ENCODE assay signal across 1 cellular context in the genomic region with DNA sequence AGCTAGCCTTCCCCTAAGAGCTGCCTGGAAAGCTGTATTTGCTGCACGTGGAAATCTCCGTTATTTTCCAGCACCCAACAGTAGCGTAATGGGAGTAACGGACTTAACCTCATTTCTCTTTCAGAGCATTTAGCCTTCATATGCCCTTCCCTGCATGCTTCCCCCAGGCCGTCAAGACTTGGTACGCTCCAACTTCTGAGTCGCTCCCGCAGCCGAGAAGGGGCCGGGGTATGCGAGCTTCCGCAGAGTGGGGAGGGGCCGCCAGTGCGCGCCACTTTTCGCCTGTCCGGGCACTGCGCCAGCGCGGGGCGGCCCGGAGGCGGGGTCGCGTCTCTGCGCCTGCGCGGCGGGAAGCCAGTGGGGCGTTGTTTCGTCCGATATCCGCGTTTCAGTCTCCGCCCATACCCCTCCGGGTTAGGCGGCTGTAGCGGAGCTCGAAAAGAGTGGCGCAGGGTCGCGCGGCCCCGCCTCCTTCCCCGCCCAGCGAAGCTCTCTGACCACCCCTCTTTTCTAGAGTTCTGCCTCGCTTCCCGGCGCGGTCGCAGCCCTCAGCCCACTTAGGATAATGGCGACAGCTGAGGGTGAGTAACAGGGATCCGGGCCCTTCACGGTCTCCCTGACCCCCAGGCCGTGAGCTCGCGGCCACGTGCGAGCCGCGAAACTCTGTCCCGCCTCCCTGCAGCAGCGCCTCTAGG.
TF ChIP-seq lines count a peak whose summit lies in the region.

A gene with protein sequence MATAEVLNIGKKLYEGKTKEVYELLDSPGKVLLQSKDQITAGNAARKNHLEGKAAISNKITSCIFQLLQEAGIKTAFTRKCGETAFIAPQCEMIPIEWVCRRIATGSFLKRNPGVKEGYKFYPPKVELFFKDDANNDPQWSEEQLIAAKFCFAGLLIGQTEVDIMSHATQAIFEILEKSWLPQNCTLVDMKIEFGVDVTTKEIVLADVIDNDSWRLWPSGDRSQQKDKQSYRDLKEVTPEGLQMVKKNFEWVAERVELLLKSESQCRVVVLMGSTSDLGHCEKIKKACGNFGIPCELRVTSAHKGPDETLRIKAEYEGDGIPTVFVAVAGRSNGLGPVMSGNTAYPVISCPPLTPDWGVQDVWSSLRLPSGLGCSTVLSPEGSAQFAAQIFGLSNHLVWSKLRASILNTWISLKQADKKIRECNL (plus strand): TSS at position 513 of the 695 bp plus-strand sequence. CDS start 53 bp downstream, at position 566.

TF ChIP-seq in WTC11, 78 proteins besides CTCF, POLR2A, EP300 and RAD21 (continued from another document and continues in another):
- TF ChIP-seq, protein P1, sequence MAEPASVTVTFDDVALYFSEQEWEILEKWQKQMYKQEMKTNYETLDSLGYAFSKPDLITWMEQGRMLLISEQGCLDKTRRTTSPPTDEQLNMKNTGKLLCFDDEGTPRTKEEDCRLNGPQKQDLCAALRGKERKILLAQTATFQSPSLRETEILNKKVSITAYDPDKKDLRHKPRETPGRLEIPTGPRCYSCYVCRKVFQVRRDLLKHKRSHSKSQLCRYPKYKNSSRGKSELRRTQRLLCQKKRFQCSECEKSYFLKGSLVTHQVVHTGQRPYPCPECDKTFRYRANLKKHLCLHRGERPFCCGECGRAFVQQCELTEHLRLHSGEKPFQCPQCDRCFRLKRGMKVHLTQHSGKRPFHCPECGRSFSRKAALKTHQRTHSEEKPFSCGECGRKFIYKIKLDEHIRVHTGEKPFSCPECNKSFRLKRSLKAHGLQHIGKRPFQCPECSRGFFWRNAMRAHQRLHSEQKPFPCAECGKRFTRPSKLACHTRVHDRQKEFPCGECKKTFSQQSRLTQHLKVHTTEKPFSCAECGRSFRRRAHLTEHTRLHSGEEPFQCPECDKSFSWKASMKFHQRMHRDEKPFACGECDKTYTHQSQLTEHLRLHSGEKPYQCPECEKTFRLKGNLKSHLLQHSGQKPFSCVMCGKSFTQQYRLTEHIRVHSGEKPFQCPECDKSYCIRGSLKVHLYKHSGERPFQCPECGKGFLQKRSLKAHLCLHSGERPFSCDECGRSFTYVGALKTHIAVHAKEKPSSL (CRISPR knock-in tag; conservative IDR thresholded peaks at IDR 0.05) = no peak
- no peak for TF ChIP-seq RORB (CRISPR knock-in tag; IDR thresholded peaks at IDR 0.05)
- TF ChIP-seq, protein P2, sequence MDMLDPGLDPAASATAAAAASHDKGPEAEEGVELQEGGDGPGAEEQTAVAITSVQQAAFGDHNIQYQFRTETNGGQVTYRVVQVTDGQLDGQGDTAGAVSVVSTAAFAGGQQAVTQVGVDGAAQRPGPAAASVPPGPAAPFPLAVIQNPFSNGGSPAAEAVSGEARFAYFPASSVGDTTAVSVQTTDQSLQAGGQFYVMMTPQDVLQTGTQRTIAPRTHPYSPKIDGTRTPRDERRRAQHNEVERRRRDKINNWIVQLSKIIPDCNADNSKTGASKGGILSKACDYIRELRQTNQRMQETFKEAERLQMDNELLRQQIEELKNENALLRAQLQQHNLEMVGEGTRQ (CRISPR knock-in tag; IDR thresholded peaks at IDR 0.05) = no peak
- no peak for TF ChIP-seq JAZF1 (CRISPR knock-in tag; IDR thresholded peaks at IDR 0.05)
- no peak for TF ChIP-seq ZNF317 (CRISPR knock-in tag; IDR thresholded peaks at IDR 0.05; ENCODE audit: borderline replicate concordance, low read depth)
- no peak; the same call in 1 of the 2 replicates for TF ChIP-seq KAT7 (CRISPR knock-in tag; IDR thresholded peaks at IDR 0.05; ENCODE audit: borderline replicate concordance)
- no peak for TF ChIP-seq RELA (CRISPR knock-in tag; IDR thresholded peaks at IDR 0.05; ENCODE audit: borderline replicate concordance)
- TF ChIP-seq HMGA2 (CRISPR knock-in tag; IDR thresholded peaks at IDR 0.05) = no peak
- TF ChIP-seq, protein P3, sequence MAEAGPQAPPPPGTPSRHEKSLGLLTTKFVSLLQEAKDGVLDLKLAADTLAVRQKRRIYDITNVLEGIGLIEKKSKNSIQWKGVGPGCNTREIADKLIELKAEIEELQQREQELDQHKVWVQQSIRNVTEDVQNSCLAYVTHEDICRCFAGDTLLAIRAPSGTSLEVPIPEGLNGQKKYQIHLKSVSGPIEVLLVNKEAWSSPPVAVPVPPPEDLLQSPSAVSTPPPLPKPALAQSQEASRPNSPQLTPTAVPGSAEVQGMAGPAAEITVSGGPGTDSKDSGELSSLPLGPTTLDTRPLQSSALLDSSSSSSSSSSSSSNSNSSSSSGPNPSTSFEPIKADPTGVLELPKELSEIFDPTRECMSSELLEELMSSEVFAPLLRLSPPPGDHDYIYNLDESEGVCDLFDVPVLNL (CRISPR knock-in tag; IDR thresholded peaks at IDR 0.05; ENCODE audit: borderline replicate concordance, low read depth) = 0 out of 2 replicates have a peak, but pooled peaks have one; percentile 63
- no peak for TF ChIP-seq CREB1 (CRISPR knock-in tag; IDR thresholded peaks at IDR 0.05)
- no peak for TF ChIP-seq NR3C1 (CRISPR knock-in tag; conservative IDR thresholded peaks at IDR 0.05; ENCODE audit: low read depth)
- TF ChIP-seq, protein P4, sequence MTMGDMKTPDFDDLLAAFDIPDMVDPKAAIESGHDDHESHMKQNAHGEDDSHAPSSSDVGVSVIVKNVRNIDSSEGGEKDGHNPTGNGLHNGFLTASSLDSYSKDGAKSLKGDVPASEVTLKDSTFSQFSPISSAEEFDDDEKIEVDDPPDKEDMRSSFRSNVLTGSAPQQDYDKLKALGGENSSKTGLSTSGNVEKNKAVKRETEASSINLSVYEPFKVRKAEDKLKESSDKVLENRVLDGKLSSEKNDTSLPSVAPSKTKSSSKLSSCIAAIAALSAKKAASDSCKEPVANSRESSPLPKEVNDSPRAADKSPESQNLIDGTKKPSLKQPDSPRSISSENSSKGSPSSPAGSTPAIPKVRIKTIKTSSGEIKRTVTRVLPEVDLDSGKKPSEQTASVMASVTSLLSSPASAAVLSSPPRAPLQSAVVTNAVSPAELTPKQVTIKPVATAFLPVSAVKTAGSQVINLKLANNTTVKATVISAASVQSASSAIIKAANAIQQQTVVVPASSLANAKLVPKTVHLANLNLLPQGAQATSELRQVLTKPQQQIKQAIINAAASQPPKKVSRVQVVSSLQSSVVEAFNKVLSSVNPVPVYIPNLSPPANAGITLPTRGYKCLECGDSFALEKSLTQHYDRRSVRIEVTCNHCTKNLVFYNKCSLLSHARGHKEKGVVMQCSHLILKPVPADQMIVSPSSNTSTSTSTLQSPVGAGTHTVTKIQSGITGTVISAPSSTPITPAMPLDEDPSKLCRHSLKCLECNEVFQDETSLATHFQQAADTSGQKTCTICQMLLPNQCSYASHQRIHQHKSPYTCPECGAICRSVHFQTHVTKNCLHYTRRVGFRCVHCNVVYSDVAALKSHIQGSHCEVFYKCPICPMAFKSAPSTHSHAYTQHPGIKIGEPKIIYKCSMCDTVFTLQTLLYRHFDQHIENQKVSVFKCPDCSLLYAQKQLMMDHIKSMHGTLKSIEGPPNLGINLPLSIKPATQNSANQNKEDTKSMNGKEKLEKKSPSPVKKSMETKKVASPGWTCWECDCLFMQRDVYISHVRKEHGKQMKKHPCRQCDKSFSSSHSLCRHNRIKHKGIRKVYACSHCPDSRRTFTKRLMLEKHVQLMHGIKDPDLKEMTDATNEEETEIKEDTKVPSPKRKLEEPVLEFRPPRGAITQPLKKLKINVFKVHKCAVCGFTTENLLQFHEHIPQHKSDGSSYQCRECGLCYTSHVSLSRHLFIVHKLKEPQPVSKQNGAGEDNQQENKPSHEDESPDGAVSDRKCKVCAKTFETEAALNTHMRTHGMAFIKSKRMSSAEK (CRISPR knock-in tag; IDR thresholded peaks at IDR 0.05; ENCODE audit: borderline replicate concordance) = no peak
- TF ChIP-seq, protein P5, sequence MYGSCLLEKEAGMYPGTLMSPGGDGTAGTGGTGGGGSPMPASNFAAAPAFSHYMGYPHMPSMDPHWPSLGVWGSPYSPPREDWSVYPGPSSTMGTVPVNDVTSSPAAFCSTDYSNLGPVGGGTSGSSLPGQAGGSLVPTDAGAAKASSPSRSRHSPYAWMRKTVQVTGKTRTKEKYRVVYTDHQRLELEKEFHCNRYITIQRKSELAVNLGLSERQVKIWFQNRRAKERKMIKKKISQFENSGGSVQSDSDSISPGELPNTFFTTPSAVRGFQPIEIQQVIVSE (CRISPR knock-in tag; IDR thresholded peaks at IDR 0.05; ENCODE audit: borderline replicate concordance) = no peak
- TF ChIP-seq, protein P6, sequence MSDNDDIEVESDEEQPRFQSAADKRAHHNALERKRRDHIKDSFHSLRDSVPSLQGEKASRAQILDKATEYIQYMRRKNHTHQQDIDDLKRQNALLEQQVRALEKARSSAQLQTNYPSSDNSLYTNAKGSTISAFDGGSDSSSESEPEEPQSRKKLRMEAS (CRISPR knock-in tag; IDR thresholded peaks at IDR 0.05) = peak; percentile 67; the same call in 1 of the 2 replicates
- TF ChIP-seq GRHL2 (CRISPR knock-in tag; IDR thresholded peaks at IDR 0.05; ENCODE audit: insufficient replicate concordance, severe bottlenecking) = no peak
- TF ChIP-seq MXD4 (CRISPR knock-in tag; IDR thresholded peaks at IDR 0.05; ENCODE audit: borderline replicate concordance) = no peak
- no peak for TF ChIP-seq CBFB (CRISPR knock-in tag; IDR thresholded peaks at IDR 0.05; ENCODE audit: low read depth)
- TF ChIP-seq ZNF263 (CRISPR knock-in tag; IDR thresholded peaks at IDR 0.05; ENCODE audit: low read depth) = no peak
- TF ChIP-seq ETV6 (CRISPR knock-in tag; IDR thresholded peaks at IDR 0.05) = peak; percentile 88; the same call in 1 of the 2 replicates
- TF ChIP-seq, protein P7, sequence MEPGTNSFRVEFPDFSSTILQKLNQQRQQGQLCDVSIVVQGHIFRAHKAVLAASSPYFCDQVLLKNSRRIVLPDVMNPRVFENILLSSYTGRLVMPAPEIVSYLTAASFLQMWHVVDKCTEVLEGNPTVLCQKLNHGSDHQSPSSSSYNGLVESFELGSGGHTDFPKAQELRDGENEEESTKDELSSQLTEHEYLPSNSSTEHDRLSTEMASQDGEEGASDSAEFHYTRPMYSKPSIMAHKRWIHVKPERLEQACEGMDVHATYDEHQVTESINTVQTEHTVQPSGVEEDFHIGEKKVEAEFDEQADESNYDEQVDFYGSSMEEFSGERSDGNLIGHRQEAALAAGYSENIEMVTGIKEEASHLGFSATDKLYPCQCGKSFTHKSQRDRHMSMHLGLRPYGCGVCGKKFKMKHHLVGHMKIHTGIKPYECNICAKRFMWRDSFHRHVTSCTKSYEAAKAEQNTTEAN (CRISPR knock-in tag; IDR thresholded peaks at IDR 0.05) = peak; percentile 84
- TF ChIP-seq, protein P8, sequence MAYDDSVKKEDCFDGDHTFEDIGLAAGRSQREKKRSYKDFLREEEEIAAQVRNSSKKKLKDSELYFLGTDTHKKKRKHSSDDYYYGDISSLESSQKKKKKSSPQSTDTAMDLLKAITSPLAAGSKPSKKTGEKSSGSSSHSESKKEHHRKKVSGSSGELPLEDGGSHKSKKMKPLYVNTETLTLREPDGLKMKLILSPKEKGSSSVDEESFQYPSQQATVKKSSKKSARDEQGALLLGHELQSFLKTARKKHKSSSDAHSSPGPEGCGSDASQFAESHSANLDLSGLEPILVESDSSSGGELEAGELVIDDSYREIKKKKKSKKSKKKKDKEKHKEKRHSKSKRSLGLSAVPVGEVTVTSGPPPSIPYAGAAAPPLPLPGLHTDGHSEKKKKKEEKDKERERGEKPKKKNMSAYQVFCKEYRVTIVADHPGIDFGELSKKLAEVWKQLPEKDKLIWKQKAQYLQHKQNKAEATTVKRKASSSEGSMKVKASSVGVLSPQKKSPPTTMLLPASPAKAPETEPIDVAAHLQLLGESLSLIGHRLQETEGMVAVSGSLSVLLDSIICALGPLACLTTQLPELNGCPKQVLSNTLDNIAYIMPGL (CRISPR knock-in tag; IDR thresholded peaks at IDR 0.05) = no peak; the same call in none of the 2 replicates
- TF ChIP-seq, protein P9, sequence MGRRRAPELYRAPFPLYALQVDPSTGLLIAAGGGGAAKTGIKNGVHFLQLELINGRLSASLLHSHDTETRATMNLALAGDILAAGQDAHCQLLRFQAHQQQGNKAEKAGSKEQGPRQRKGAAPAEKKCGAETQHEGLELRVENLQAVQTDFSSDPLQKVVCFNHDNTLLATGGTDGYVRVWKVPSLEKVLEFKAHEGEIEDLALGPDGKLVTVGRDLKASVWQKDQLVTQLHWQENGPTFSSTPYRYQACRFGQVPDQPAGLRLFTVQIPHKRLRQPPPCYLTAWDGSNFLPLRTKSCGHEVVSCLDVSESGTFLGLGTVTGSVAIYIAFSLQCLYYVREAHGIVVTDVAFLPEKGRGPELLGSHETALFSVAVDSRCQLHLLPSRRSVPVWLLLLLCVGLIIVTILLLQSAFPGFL (CRISPR knock-in tag; IDR thresholded peaks at IDR 0.05; ENCODE audit: borderline replicate concordance) = no peak
- TF ChIP-seq ZNF671 (CRISPR knock-in tag; IDR thresholded peaks at IDR 0.05) = no peak
- TF ChIP-seq PRRX2 (CRISPR knock-in tag; IDR thresholded peaks at IDR 0.05) = no peak
- no peak for TF ChIP-seq ZNF416 (CRISPR knock-in tag; IDR thresholded peaks at IDR 0.05)
- TF ChIP-seq SP1 (CRISPR knock-in tag; conservative IDR thresholded peaks at IDR 0.05) = peak; percentile 82
- TF ChIP-seq, protein P10, sequence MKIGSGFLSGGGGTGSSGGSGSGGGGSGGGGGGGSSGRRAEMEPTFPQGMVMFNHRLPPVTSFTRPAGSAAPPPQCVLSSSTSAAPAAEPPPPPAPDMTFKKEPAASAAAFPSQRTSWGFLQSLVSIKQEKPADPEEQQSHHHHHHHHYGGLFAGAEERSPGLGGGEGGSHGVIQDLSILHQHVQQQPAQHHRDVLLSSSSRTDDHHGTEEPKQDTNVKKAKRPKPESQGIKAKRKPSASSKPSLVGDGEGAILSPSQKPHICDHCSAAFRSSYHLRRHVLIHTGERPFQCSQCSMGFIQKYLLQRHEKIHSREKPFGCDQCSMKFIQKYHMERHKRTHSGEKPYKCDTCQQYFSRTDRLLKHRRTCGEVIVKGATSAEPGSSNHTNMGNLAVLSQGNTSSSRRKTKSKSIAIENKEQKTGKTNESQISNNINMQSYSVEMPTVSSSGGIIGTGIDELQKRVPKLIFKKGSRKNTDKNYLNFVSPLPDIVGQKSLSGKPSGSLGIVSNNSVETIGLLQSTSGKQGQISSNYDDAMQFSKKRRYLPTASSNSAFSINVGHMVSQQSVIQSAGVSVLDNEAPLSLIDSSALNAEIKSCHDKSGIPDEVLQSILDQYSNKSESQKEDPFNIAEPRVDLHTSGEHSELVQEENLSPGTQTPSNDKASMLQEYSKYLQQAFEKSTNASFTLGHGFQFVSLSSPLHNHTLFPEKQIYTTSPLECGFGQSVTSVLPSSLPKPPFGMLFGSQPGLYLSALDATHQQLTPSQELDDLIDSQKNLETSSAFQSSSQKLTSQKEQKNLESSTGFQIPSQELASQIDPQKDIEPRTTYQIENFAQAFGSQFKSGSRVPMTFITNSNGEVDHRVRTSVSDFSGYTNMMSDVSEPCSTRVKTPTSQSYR (CRISPR knock-in tag; IDR thresholded peaks at IDR 0.05) = no peak
- TF ChIP-seq, protein P11, sequence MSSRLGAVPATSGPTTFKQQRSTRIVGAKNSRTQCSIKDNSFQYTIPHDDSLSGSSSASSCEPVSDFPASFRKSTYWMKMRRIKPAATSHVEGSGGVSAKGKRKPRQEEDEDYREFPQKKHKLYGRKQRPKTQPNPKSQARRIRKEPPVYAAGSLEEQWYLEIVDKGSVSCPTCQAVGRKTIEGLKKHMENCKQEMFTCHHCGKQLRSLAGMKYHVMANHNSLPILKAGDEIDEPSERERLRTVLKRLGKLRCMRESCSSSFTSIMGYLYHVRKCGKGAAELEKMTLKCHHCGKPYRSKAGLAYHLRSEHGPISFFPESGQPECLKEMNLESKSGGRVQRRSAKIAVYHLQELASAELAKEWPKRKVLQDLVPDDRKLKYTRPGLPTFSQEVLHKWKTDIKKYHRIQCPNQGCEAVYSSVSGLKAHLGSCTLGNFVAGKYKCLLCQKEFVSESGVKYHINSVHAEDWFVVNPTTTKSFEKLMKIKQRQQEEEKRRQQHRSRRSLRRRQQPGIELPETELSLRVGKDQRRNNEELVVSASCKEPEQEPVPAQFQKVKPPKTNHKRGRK (CRISPR knock-in tag; IDR thresholded peaks at IDR 0.05; ENCODE audit: borderline replicate concordance) = no peak
- TF ChIP-seq EMX1 (CRISPR knock-in tag; IDR thresholded peaks at IDR 0.05) = no peak
- TF ChIP-seq TP53 (CRISPR knock-in tag; IDR thresholded peaks at IDR 0.05) = no peak
- TF ChIP-seq MYBL2 (CRISPR knock-in tag; IDR thresholded peaks at IDR 0.05) = peak; percentile 62
- TF ChIP-seq NFE2L1 (CRISPR knock-in tag; IDR thresholded peaks at IDR 0.05) = no peak
